8 cellular contexts compared by ENCODE assay signal in the genomic region with DNA sequence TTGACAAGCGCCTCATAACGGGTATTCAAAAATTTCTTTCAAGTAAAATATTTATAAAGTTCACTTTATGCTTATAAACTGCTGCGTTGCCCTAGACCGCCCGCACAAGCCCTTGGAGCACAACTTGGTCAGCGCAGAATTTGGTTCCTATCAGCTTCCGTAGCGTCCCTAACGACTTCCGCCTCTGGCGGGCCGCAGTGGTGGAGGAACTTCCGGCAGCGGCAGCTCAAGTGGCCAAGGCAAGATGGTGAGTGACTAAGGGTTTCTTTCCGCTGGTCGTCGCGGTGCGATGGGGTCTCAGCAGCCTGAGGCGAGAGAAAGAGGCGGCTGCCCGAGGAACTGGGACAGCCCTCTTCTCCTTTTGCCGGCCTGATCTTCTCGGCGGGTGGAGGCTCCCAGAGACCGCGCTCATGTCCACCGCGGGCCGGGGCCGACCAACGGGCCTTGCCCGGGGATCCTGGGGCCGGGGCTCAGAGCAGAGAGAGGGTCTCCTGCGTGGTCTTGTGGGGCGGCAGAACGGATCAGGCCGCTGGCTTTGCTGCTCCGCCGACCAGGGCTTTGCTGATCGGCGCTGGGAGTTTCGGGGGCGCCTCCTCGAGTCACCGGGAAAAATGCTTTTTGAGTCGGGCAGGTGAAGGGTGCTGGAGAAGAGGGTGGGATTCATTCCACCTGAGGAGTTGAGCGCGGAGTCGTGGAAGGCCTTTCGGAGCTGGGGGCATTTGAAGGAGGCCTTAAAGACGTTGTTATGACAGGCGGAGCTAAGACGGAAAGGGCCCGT. TPM values are rescaled to one million over a fixed set of nuclear protein-coding genes. Genes with fewer than 3 reads are reported as not detected.
DNase-seq lines count a peak whose midpoint lies in the region; TF ChIP-seq lines count a peak whose summit lies in the region.

A gene (plus strand): TSS at position 200 of the 778 bp plus-strand sequence. CDS start 45 bp downstream, at position 245.

- TF ChIP-seq CTCF in fibroblast of villous mesenchyme (IDR thresholded peaks at IDR 0.05; ENCODE audit: insufficient read depth, low read depth, low read length) (no peak), neural cell (IDR thresholded peaks at IDR 0.05; ENCODE audit: poor library complexity, severe bottlenecking) (no peak), stomach (IDR thresholded peaks at IDR 0.05) (no peak)

- H3K4me1 ChIP-seq in stomach = peaks cover 15 to 22% (median 18%) of the 10 kb centered on the region in 4 donors

- peak within 1 kb of the TSS; percentile 61 for H2AFZ ChIP-seq in neural cell (ENCODE audit: low read depth, low read length)

- H3K9me3 ChIP-seq in neural cell (ENCODE audit: low read length) (no peaks in the 10 kb centered on the region), stomach (no peaks in the 10 kb centered on the region)

- H3K36me3 ChIP-seq in H7 (replicated peaks; ENCODE audit: control insufficient read depth, insufficient read depth, low read length) (peaks cover 7% of the 10 kb centered on the region), neural cell (ENCODE audit: insufficient read depth, low read length) (no peaks in the 10 kb centered on the region), stomach (peaks cover 20 to 26% (median 23%) of the 10 kb centered on the region in 4 donors)

- WGBS in stomach, 5 donors = 0 to 1% (median 0%) methylated on average over 27 to 55 of the region's 55 CpGs

- peak within 1 kb of the TSS; percentile 69 for H3K27ac ChIP-seq in neural cell (ENCODE audit: low read length)
- peak within 1 kb of the TSS; percentile 83 to 90 (median 89) for H3K27ac ChIP-seq in stomach

- DNase-seq in ELF-1 (ENCODE audit: low read depth, low spot score) (peak; percentile 92), H7 (peak; percentile 89), M059J (ENCODE audit: low read depth) (peak; percentile 87), SHP77 (lab: John Stamatoyannopoulos, UW) (peak; percentile 86 to 89), fibroblast of villous mesenchyme (ENCODE audit: low read depth) (peak; percentile 96), stomach (peak; percentile 91)
- DNase-seq in activated effector memory CD4-positive, alpha-beta T cell treated with Interleukin-2 at 50 U/mL for 16 hours = peak; percentile 84

- H4K20me1 ChIP-seq in neural cell (ENCODE audit: insufficient read depth) = no peaks in the 10 kb centered on the region

- peak; percentile 32 for TF ChIP-seq RAD21 in neural cell (conservative IDR thresholded peaks at IDR 0.05)

- H3K79me2 ChIP-seq in neural cell (replicated peaks; ENCODE audit: insufficient read depth, low read length) = peaks cover 35% of the 10 kb centered on the region

- TF ChIP-seq POLR2A in stomach (IDR thresholded peaks at IDR 0.05) = no peak

- H3F3A ChIP-seq in neural cell (ENCODE audit: insufficient read depth, low read length, poor library complexity, severe bottlenecking) = no peaks in the 10 kb centered on the region

- no peaks in the 10 kb centered on the region for H3K9me2 ChIP-seq in neural cell (ENCODE audit: insufficient read depth, low read length)

- H3K27me3 ChIP-seq in H7 (ENCODE audit: control insufficient read depth, insufficient read depth, low read length) (no peaks in the 10 kb centered on the region), neural cell (ENCODE audit: insufficient read depth, low read depth, low read length) (no peaks in the 10 kb centered on the region), stomach (peaks cover 0 to 10% (median 7%) of the 10 kb centered on the region in 3 donors)

- TF ChIP-seq EP300 in neural cell (conservative IDR thresholded peaks at IDR 0.05; ENCODE audit: poor library complexity, severe bottlenecking) (no peak), stomach (IDR thresholded peaks at IDR 0.05) (no peak)

- H3K4me2 ChIP-seq in neural cell (ENCODE audit: low read length) = peak within 1 kb of the TSS; percentile 80

- H3K4me3 ChIP-seq in H7 (ENCODE audit: insufficient read depth, low read depth, low read length) = peak within 1 kb of the TSS; percentile 92
- peak within 1 kb of the TSS; percentile 96 for H3K4me3 ChIP-seq in fibroblast of villous mesenchyme (ENCODE audit: low read depth, low read length)
- H3K4me3 ChIP-seq in neural cell (ENCODE audit: low read length) = peak within 1 kb of the TSS; percentile 79
- peak within 1 kb of the TSS; percentile 96 to 97 (median 96) for H3K4me3 ChIP-seq in stomach

- intact Hi-C loops in stomach (cut with DNase I; ENCODE audit: low total_unique reads) = no loop called here

- peak within 1 kb of the TSS; percentile 83 for H3K9ac ChIP-seq in neural cell (ENCODE audit: low read length)

TF ChIP-seq in neural cell, 6 proteins besides CTCF, POLR2A, EP300 and RAD21:
- TF ChIP-seq SMC3 (conservative IDR thresholded peaks at IDR 0.05; ENCODE audit: poor library complexity) = no peak
- TF ChIP-seq POLR2AphosphoS5 (IDR thresholded peaks at IDR 0.05) = peak; percentile 89
- TF ChIP-seq, protein P1, sequence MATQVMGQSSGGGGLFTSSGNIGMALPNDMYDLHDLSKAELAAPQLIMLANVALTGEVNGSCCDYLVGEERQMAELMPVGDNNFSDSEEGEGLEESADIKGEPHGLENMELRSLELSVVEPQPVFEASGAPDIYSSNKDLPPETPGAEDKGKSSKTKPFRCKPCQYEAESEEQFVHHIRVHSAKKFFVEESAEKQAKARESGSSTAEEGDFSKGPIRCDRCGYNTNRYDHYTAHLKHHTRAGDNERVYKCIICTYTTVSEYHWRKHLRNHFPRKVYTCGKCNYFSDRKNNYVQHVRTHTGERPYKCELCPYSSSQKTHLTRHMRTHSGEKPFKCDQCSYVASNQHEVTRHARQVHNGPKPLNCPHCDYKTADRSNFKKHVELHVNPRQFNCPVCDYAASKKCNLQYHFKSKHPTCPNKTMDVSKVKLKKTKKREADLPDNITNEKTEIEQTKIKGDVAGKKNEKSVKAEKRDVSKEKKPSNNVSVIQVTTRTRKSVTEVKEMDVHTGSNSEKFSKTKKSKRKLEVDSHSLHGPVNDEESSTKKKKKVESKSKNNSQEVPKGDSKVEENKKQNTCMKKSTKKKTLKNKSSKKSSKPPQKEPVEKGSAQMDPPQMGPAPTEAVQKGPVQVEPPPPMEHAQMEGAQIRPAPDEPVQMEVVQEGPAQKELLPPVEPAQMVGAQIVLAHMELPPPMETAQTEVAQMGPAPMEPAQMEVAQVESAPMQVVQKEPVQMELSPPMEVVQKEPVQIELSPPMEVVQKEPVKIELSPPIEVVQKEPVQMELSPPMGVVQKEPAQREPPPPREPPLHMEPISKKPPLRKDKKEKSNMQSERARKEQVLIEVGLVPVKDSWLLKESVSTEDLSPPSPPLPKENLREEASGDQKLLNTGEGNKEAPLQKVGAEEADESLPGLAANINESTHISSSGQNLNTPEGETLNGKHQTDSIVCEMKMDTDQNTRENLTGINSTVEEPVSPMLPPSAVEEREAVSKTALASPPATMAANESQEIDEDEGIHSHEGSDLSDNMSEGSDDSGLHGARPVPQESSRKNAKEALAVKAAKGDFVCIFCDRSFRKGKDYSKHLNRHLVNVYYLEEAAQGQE (IDR thresholded peaks at IDR 0.05; ENCODE audit: borderline replicate concordance) = peak; percentile 52
- TF ChIP-seq MXI1 (conservative IDR thresholded peaks at IDR 0.05; ENCODE audit: poor library complexity, severe bottlenecking) = peak; percentile 68
- TF ChIP-seq EZH2 (IDR thresholded peaks at IDR 0.05; ENCODE audit: borderline replicate concordance, insufficient read depth, low read length, poor library complexity, severe bottlenecking) = no peak
- peak; percentile 73 for TF ChIP-seq TAF1 (IDR thresholded peaks at IDR 0.05; ENCODE audit: low read depth)

RNA-seq across cellular contexts. Expression of the gene that starts here (rescaled TPM):
- 129 and 146 TPM in 2 replicates for total RNA-seq in H7 (2014; rRNA removed; shearing (Covaris generic))
- 161 and 233 TPM in 2 replicates for total RNA-seq in M059J (2014; rRNA removed; shearing (Covaris generic))
- total RNA-seq in fibroblast of villous mesenchyme = 88.3 and 113 TPM in 2 replicates
- polyA plus RNA-seq in neural cell = 255 and 287 TPM in 2 replicates
- polyA minus RNA-seq in neural cell = 156 and 201 TPM in 2 replicates
- total RNA-seq in stomach = 100 to 1,000 TPM in 1 of 5 donors, 10 to 100 TPM in 4; 14.5 to 247 (median 81.6) TPM
- polyA plus RNA-seq in stomach = 100 to 1,000 TPM in 1 of 3 donors, 10 to 100 TPM in 2; 95.0 to 128 (median 97.2) TPM

Comparison
In these comparisons a context has a peak if more than half of its experiments do, and no peak if none do; other contexts are left out.
1. Peak in every context shown above with its lines: DNase-seq, H3K4me3 ChIP-seq and H3K27ac ChIP-seq.